17 cellular contexts compared by ENCODE assay signal in genomic region chr16:84459941-84460405, GRCh38. TPM values are rescaled to one million over a fixed set of nuclear protein-coding genes. Genes with fewer than 3 reads are reported as not detected.
A peak's percentile ranks its signal among the peaks of the same experiment; 100 is the strongest.
DNase-seq lines count a peak whose midpoint lies in the region; ATAC-seq and TF ChIP-seq lines count a peak whose summit lies in the region.
"Had no signal": no experiment of that assay in that cellular context is flagged by ENCODE, and none has a peak within 500 bp of the region (broad histone marks: within the 10 kb centered on the region; RNA-seq: fewer than 3 reads in every experiment).

No MANE protein-coding gene starts in this region.

- DNase-seq in DMS 273 (lab: John Stamatoyannopoulos, UW; ENCODE audit: unreplicated experiment) (peak; percentile 52), DMS 273 treated with DMSO at 0.1 percent for 48 hours (lab: John Stamatoyannopoulos, UW) (no peak), NB4 (ENCODE audit: low read depth) (peak; percentile 16), posterior vena cava (ENCODE audit: low spot score) (peak; percentile 70), NOMO-1 (lab: John Stamatoyannopoulos, UW; ENCODE audit: unreplicated experiment in 2 of 2) (no peak)
- DNase-seq in stimulated activated CD4-positive, alpha-beta T cell treated with anti-CD3 and anti-CD28 coated beads, Interleukin-1b, Interleukin-23, amount 100 ng/mL, for 48 hours: no peak
- DNase-seq: activated B cell treated with CpG ODN at 0.5 μM for 24 hours; activated CD8-positive, alpha-beta T cell treated with anti-CD3 and anti-CD28 coated beads, Interleukin-2, amount 10 ng/mL, durations not matched to agents 7 days and 5 days; amniotic stem cell; KG1; NCI-H1048; NCI-H446; SIG-M5; T-helper 2 cell had no signal

- intact Hi-C loops in posterior vena cava (cut with DNase I): no loop called here

- H3K4me3 ChIP-seq in NB4 (ENCODE audit: low read depth, low read length): no peak overlapping the region
- H3K4me3 ChIP-seq: smooth muscle cell had no signal

- TF ChIP-seq CTCF in NB4 (IDR thresholded peaks at IDR 0.05; ENCODE audit: low read depth, low read length): no peak

- TF ChIP-seq POLR2A in NB4 (IDR thresholded peaks at IDR 0.05; ENCODE audit: extremely low read depth, insufficient read length): no peak

- ATAC-seq in esophagus mucosa (peak; percentile 24), HG03196 (IDR thresholded peaks at IDR 0.05; ENCODE audit: unreplicated experiment) (no peak)
- ATAC-seq: activated CD8-positive, alpha-beta T cell treated with anti-CD3 and anti-CD28 coated beads, Interleukin-2, amount 10 ng/mL, durations not matched to agents 7 days and 5 days had no signal

RNA-seq across cellular contexts. Expression of gene MEAK7, which starts 44.5 kb away (rescaled TPM):
- total RNA-seq in esophagus mucosa (58.3 TPM), posterior vena cava (10 to 100 TPM; 14.0 to 16.7 TPM)

Comparison
In these comparisons a context has a peak if more than half of its experiments do, and no peak if none do; other contexts are left out.
1. DNase-seq: peak in DMS 273 (single experiment), NB4 (single experiment) and posterior vena cava (single experiment); none in DMS 273 treated with DMSO at 0.1 percent for 48 hours (single experiment), stimulated activated CD4-positive, alpha-beta T cell treated with anti-CD3 and anti-CD28 coated beads, Interleukin-1b, Interleukin-23, amount 100 ng/mL, for 48 hours (single experiment) and NOMO-1 (0 of 2).